8 cellular contexts compared by ENCODE assay signal in genomic region chr11:65478411-65479183, GRCh38. TPM values are rescaled to one million over a fixed set of nuclear protein-coding genes. Genes with fewer than 3 reads are reported as not detected.
DNase-seq lines count a peak whose midpoint lies in the region; ATAC-seq and TF ChIP-seq lines count a peak whose summit lies in the region.

No MANE protein-coding gene starts in this region.

- peaks cover 6 to 14% of the 10 kb centered on the region in 2 donors for H3K4me1 ChIP-seq in muscle layer of duodenum (ENCODE audit: control insufficient read depth in 1 of 2, insufficient read depth in 2 of 2, low read length in 2 of 2)
- H3K4me1 ChIP-seq in vagina, result peaks cover 56% of the 10 kb centered on the region

- H3K36me3 Mint-ChIP-seq in activated naive CD8-positive, alpha-beta T cell, result peaks cover 3% of the 10 kb centered on the region
- peaks cover 6% of the 10 kb centered on the region for H3K36me3 Mint-ChIP-seq in activated naive CD8-positive, alpha-beta T cell treated with anti-CD3 and anti-CD28 coated beads for 36 hours

- H3K27ac Mint-ChIP-seq in activated naive CD8-positive, alpha-beta T cell, result peak overlapping the region; percentile 46
- H3K27ac Mint-ChIP-seq in activated naive CD8-positive, alpha-beta T cell treated with anti-CD3 and anti-CD28 coated beads for 36 hours, result no peak overlapping the region

- no peaks in the 10 kb centered on the region for H3K27me3 ChIP-seq in muscle layer of duodenum (ENCODE audit: low read depth, low read length)
- no peaks in the 10 kb centered on the region for H3K27me3 ChIP-seq in vagina

- no peaks in the 10 kb centered on the region for H3K9me3 Mint-ChIP-seq in activated naive CD8-positive, alpha-beta T cell (ENCODE audit: low read depth)
- H3K9me3 Mint-ChIP-seq in activated naive CD8-positive, alpha-beta T cell treated with anti-CD3 and anti-CD28 coated beads for 36 hours, result no peaks in the 10 kb centered on the region

- no peaks in the 10 kb centered on the region for H3K9me3 ChIP-seq in muscle layer of duodenum (ENCODE audit: control insufficient read depth in 1 of 2, low read length in 2 of 2)
- H3K9me3 ChIP-seq in vagina, result no peaks in the 10 kb centered on the region

- H3K4me3 ChIP-seq in coronary artery (peak overlapping the region; percentile 92), muscle layer of duodenum (ENCODE audit: low read depth in 1 of 2, low read length in 2 of 2) (peak overlapping the region; percentile 27 to 53), vagina (peak overlapping the region; percentile 29 to 84)

- ATAC-seq in GM18498 (IDR thresholded peaks at IDR 0.05; ENCODE audit: unreplicated experiment), result no peak

- no peaks in the 10 kb centered on the region for H3K27me3 Mint-ChIP-seq in activated naive CD8-positive, alpha-beta T cell
- no peaks in the 10 kb centered on the region for H3K27me3 Mint-ChIP-seq in activated naive CD8-positive, alpha-beta T cell treated with anti-CD3 and anti-CD28 coated beads for 36 hours

- TF ChIP-seq CTCF in coronary artery (IDR thresholded peaks at IDR 0.05), result no peak
- no peak for TF ChIP-seq CTCF in vagina (IDR thresholded peaks at IDR 0.05)

- H3K36me3 ChIP-seq in muscle layer of duodenum (ENCODE audit: control insufficient read depth in 1 of 2, insufficient read depth in 2 of 2, low read length in 2 of 2) (peaks cover 0 to 26% of the 10 kb centered on the region in 2 donors), vagina (no peaks in the 10 kb centered on the region)

- peak overlapping the region; percentile 98 to 99 for H3K27ac ChIP-seq in coronary artery
- peak overlapping the region; percentile 96 for H3K27ac ChIP-seq in muscle layer of duodenum (ENCODE audit: low read length)
- H3K27ac ChIP-seq in vagina, result peak overlapping the region; percentile 100

- H3K4me1 Mint-ChIP-seq in activated naive CD8-positive, alpha-beta T cell (ENCODE audit: low read depth), result peaks cover 15% of the 10 kb centered on the region
- peaks cover 16% of the 10 kb centered on the region for H3K4me1 Mint-ChIP-seq in activated naive CD8-positive, alpha-beta T cell treated with anti-CD3 and anti-CD28 coated beads for 36 hours

- H3K4me3 Mint-ChIP-seq in activated naive CD8-positive, alpha-beta T cell, result no peak overlapping the region
- H3K4me3 Mint-ChIP-seq in activated naive CD8-positive, alpha-beta T cell treated with anti-CD3 and anti-CD28 coated beads for 36 hours, result no peak overlapping the region

- DNase-seq in activated naive CD8-positive, alpha-beta T cell treated with anti-CD3 and anti-CD28 coated beads for 36 hours, result no peak
- DNase-seq in coronary artery (ENCODE audit: low spot score), result peak; percentile 88
- DNase-seq in vagina (ENCODE audit: extremely low spot score in 2 of 2), result peak in 1 of 2 donors; percentile 91
- no peak for DNase-seq in NK-92 treated with Interleukin-12 subunit alpha and Interleukin-12 subunit beta, amount 100 ng/mL, for 24 hours (lab: John Stamatoyannopoulos, UW)
- no peak for DNase-seq in stimulated activated CD4-positive, alpha-beta T cell treated with anti-CD3 and anti-CD28 coated beads, Interleukin-4, amount 100 ng/mL, for 24 hours

- intact Hi-C loops in vagina (cut with DNase I), result no loop called here

- TF ChIP-seq POLR2A in vagina (IDR thresholded peaks at IDR 0.05), result peak in 1 of 2 donors; percentile 55

RNA-seq across cellular contexts. Expression of gene MALAT1, which starts 20.2 kb away (rescaled TPM):
- total RNA-seq in activated naive CD8-positive, alpha-beta T cell treated with anti-CD3 and anti-CD28 coated beads for 36 hours, result 1,000 to 10,000 TPM; 2,463 to 2,829 TPM
- total RNA-seq in vagina, result 16,459 TPM

RNA-seq across cellular contexts. Expression of gene SCYL1, which starts 46.3 kb away (rescaled TPM):
- total RNA-seq in activated naive CD8-positive, alpha-beta T cell treated with anti-CD3 and anti-CD28 coated beads for 36 hours, result 10 to 100 TPM; 70.5 to 80.3 TPM
- total RNA-seq in vagina, result 77.3 TPM

RNA-seq across cellular contexts. Expression of gene NEAT1, which starts 56.0 kb away (rescaled TPM):
- 100 to 1,000 TPM; 136 to 155 TPM for total RNA-seq in activated naive CD8-positive, alpha-beta T cell treated with anti-CD3 and anti-CD28 coated beads for 36 hours
- total RNA-seq in vagina, result 857 TPM

Comparison
In these comparisons a context has a peak if more than half of its experiments do, and no peak if none do; other contexts are left out.
1. H3K4me3 ChIP-seq: peak in every context shown above with its lines; median percentile 92 in coronary artery; 56 in vagina; 40 in muscle layer of duodenum.